ENCODE assay signal across 29 cellular contexts in the genomic region with DNA sequence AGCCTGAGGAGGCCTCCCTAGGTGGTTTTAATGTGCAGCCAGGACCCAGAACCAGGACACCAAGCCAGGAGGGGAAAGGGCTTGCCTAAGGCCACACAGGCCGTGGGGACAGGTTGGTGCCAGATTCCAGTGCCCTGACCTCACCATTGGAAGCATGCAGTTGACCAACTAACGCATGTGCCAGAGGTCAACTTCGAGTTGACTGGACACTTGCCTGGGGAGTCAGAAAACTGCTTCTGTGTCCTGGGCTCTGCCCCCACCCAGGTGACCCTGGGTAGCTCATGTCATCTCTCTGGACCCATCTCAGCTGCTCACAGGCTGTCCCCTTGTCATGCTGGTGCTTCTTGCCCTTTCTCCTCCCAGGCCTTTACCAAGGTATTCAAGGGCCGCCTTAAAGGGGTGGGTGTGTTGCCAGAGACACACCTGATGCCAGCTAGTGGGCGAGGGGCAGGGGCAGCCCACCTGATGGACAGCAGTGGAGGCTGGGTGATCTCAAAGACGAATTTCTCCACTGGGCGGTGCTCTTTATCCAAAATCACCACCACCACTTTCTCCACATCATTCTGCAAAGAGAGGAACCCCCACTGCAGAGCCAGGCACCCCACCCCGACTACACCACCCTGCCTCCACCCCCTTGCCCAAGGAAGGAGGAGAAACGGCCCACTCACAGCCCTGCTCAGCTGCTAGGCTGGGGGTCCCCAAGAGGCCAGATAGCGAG. TPM values are rescaled to one million over a fixed set of nuclear protein-coding genes. Genes with fewer than 3 reads are reported as not detected.
DNase-seq lines count a peak whose midpoint lies in the region; ATAC-seq and TF ChIP-seq lines count a peak whose summit lies in the region.
"Had no signal": no experiment of that assay in that cellular context is flagged by ENCODE, and none has a peak within 500 bp of the region (broad histone marks: within the 10 kb centered on the region; RNA-seq: fewer than 3 reads in every experiment).

No MANE protein-coding gene starts in this region.

- H3K9ac ChIP-seq in endodermal cell (ENCODE audit: extremely low read depth, low read length, poor library complexity, severe bottlenecking): no peak overlapping the region

- TF ChIP-seq CTCF in breast epithelium (IDR thresholded peaks at IDR 0.05) (no peak), endodermal cell (conservative IDR thresholded peaks at IDR 0.05) (no peak)

- peak overlapping the region; percentile 13 for H3K27ac Mint-ChIP-seq in endodermal cell
- H3K27ac Mint-ChIP-seq: activated T-cell treated with anti-CD3 and anti-CD28 coated beads, Interleukin-2, amount 50 U/mL, for 24 hours; mesothelial cell of epicardium had no signal

- no peak overlapping the region for H3K4me3 Mint-ChIP-seq in endodermal cell
- H3K4me3 Mint-ChIP-seq: activated T-cell treated with anti-CD3 and anti-CD28 coated beads, Interleukin-2, amount 50 U/mL, for 24 hours; immature natural killer cell; mesothelial cell of epicardium; naive thymus-derived CD4-positive, alpha-beta T cell had no signal

- no peak for TF ChIP-seq POLR2A in breast epithelium (IDR thresholded peaks at IDR 0.05)

- H3K4me3 ChIP-seq in breast epithelium: no peak overlapping the region
- no peak overlapping the region for H3K4me3 ChIP-seq in endodermal cell (ENCODE audit: low read length)
- H3K4me3 ChIP-seq: body of pancreas, gastrocnemius medialis, left lung, smooth muscle cell, upper lobe of right lung had no signal

- H3K9me3 ChIP-seq in breast epithelium (no peaks in the 10 kb centered on the region), endodermal cell (ENCODE audit: control insufficient read depth, low read length) (no peaks in the 10 kb centered on the region)
- H3K9me3 ChIP-seq: body of pancreas, gastrocnemius medialis, left lung, upper lobe of right lung had no signal

- H3K4me1 ChIP-seq in breast epithelium: no peaks in the 10 kb centered on the region
- H3K4me1 ChIP-seq in endodermal cell (ENCODE audit: control insufficient read depth, insufficient read depth, low read length): no peaks in the 10 kb centered on the region

- H3K27me3 Mint-ChIP-seq in endodermal cell (ENCODE audit: insufficient read depth): no peaks in the 10 kb centered on the region
- H3K27me3 Mint-ChIP-seq: activated T-cell treated with anti-CD3 and anti-CD28 coated beads, Interleukin-2, amount 50 U/mL, for 24 hours; CD8-positive, alpha-beta memory T cell; naive thymus-derived CD4-positive, alpha-beta T cell had no signal

- H3K4me1 Mint-ChIP-seq in endodermal cell: peaks cover 2% of the 10 kb centered on the region

- H3K27me3 ChIP-seq in breast epithelium: no peaks in the 10 kb centered on the region
- H3K27me3 ChIP-seq in endodermal cell (ENCODE audit: control insufficient read depth, insufficient read depth, low read length, poor library complexity, severe bottlenecking): no peaks in the 10 kb centered on the region
- H3K27me3 ChIP-seq: body of pancreas, gastrocnemius medialis, left lung, upper lobe of right lung had no signal

- WGBS in endodermal cell (ENCODE audit: insufficient coverage in 1 of 2, insufficient read length in 1 of 2), 2 experiments: 93 to 94% methylated on average over 5 to 10 of the region's 10 CpGs

- no peaks in the 10 kb centered on the region for H3K9me3 Mint-ChIP-seq in endodermal cell
- H3K9me3 Mint-ChIP-seq: activated T-cell treated with anti-CD3 and anti-CD28 coated beads, Interleukin-2, amount 50 U/mL, for 24 hours; CD8-positive, alpha-beta memory T cell; immature natural killer cell; mesothelial cell of epicardium; naive thymus-derived CD4-positive, alpha-beta T cell had no signal

- DNase-seq in T47D (ENCODE audit: low read depth in 1 of 2, low spot score in 1 of 2) (peak; percentile 38 to 52), breast epithelium (ENCODE audit: low spot score in 2 of 2) (no peak), endodermal cell (no peak), SHP77 (lab: John Stamatoyannopoulos, UW) (no peak), left ventricle myocardium superior (no peak)
- DNase-seq: 8988T; activated CD4-positive, alpha-beta T cell treated with anti-CD3 and anti-CD28 coated beads for 4 hours; activated T-cell treated with anti-CD3 and anti-CD28 coated beads, Interleukin-2, amount 50 U/mL, for 24 hours; body of pancreas; CD8-positive, alpha-beta memory T cell; DMS153; effector CD8-positive, alpha-beta T cell; gastrocnemius medialis; GOT3; hippocampal formation; immature natural killer cell; naive thymus-derived CD4-positive, alpha-beta T cell; NCI-H1048; NCI-H187 treated with DMSO at 0.1 percent for 48 hours; NCI-H526; retina; stimulated activated CD4-positive, alpha-beta T cell treated with anti-CD3 and anti-CD28 coated beads, Interleukin-2, amount 100 ng/mL, for 24 hours; upper lobe of right lung had no signal

- H3K36me3 ChIP-seq in breast epithelium: peaks cover 8% of the 10 kb centered on the region
- H3K36me3 ChIP-seq in endodermal cell (ENCODE audit: control insufficient read depth, insufficient read depth, low read length): peaks cover 28% of the 10 kb centered on the region

- H3K36me3 Mint-ChIP-seq in endodermal cell (ENCODE audit: low read depth): peaks cover 42% of the 10 kb centered on the region

- H3K27ac ChIP-seq in breast epithelium (no peak overlapping the region), endodermal cell (ENCODE audit: low read depth, low read length) (no peak overlapping the region)
- H3K27ac ChIP-seq: body of pancreas, gastrocnemius medialis, left lung, upper lobe of right lung had no signal

- ATAC-seq in GM21381 (IDR thresholded peaks at IDR 0.05; ENCODE audit: unreplicated experiment) (no peak), left ventricle myocardium superior (no peak)
- ATAC-seq: body of pancreas; esophagus mucosa; gastrocnemius medialis; left lung; naive thymus-derived CD4-positive, alpha-beta T cell; upper lobe of right lung had no signal

- in situ Hi-C loops in T47D (cut with HindIII; ENCODE audit: low pct_unique_long_range_greater_than_20kb, low sequenced_read_pairs): no loop called here

- intact Hi-C loops in breast epithelium (cut with DNase I; ENCODE audit: low total_unique reads) (loop anchor here (10.0 kb wide), 1 partner anchor 48 kb away; no protein-coding TSS in a partner anchor), left ventricle myocardium superior (cut with micrococcal nuclease) (no loop called here)

RNA-seq across cellular contexts. Expression of gene MAD2L2, which starts 4.4 kb away (rescaled TPM):
- 10 to 100 TPM; 31.8 to 58.7 (median 47.7) TPM for total RNA-seq in breast epithelium
- 100 to 1,000 TPM; 128 to 132 TPM for total RNA-seq in endodermal cell
- 153 TPM for polyA plus RNA-seq in endodermal cell (2013, experiment 1 of 2)
- polyA plus RNA-seq in endodermal cell (2013, experiment 2 of 2): 130 TPM
- 21.8 TPM for total RNA-seq in left ventricle myocardium superior

RNA-seq across cellular contexts. Expression of gene FBXO6, which starts 12.5 kb away (rescaled TPM):
- total RNA-seq in breast epithelium (10 to 100 TPM; 10.2 to 17.0 (median 16.5) TPM), endodermal cell (1 to 10 TPM; 2.7 to 4.1 TPM), left ventricle myocardium superior (11.1 TPM)
- 2.8 TPM for polyA plus RNA-seq in endodermal cell (2013, experiment 1 of 2)
- polyA plus RNA-seq in endodermal cell (2013, experiment 2 of 2): 2.0 TPM

RNA-seq across cellular contexts. Expression of gene DRAXIN, which starts 15.0 kb away (rescaled TPM):
- total RNA-seq in breast epithelium: under 1 TPM; under 0.01 to 0.15 (median under 0.01) TPM
- total RNA-seq in endodermal cell: 1 to 10 TPM; 5.4 to 6.0 TPM
- 42.1 TPM for polyA plus RNA-seq in endodermal cell (2013, experiment 1 of 2)
- 39.2 TPM for polyA plus RNA-seq in endodermal cell (2013, experiment 2 of 2)
- total RNA-seq in left ventricle myocardium superior: 0.05 TPM
- total RNA-seq: body of pancreas, gastrocnemius medialis, omental fat pad had no signal

RNA-seq across cellular contexts. Expression of gene FBXO44, which starts 21.9 kb away (rescaled TPM):
- total RNA-seq in breast epithelium (10 to 100 TPM; 14.1 to 32.1 (median 31.3) TPM), endodermal cell (10 to 100 TPM; 29.1 to 39.1 TPM), left ventricle myocardium superior (20.4 TPM)
- 23.4 TPM for polyA plus RNA-seq in endodermal cell (2013, experiment 1 of 2)
- polyA plus RNA-seq in endodermal cell (2013, experiment 2 of 2): 15.7 TPM

RNA-seq across cellular contexts. Expression of gene FBXO2, which starts 22.3 kb away (rescaled TPM):
- 10 to 100 TPM in 2 of 3 donors, 1 to 10 TPM in 1; 1.3 to 49.3 (median 40.6) TPM for total RNA-seq in breast epithelium
- 10 to 100 TPM; 14.1 to 32.0 TPM for total RNA-seq in endodermal cell
- 6.0 TPM for polyA plus RNA-seq in endodermal cell (2013, experiment 1 of 2)
- 4.3 TPM for polyA plus RNA-seq in endodermal cell (2013, experiment 2 of 2)
- total RNA-seq in left ventricle myocardium superior: 3.9 TPM

Comparison
In these comparisons a context has a peak if more than half of its experiments do, and no peak if none do; other contexts are left out.
1. DNase-seq: peak in T47D (2 of 2); none in breast epithelium (0 of 2), endodermal cell (single experiment), SHP77 (0 of 2) and left ventricle myocardium superior (single experiment).